ENCODE assay signal across 8 cellular contexts in genomic region chr19:55173717-55174409, GRCh38. TPM values are rescaled to one million over a fixed set of nuclear protein-coding genes. Genes with fewer than 3 reads are reported as not detected.
DNase-seq lines count a peak whose midpoint lies in the region; ATAC-seq, FAIRE-seq and TF ChIP-seq lines count a peak whose summit lies in the region.

No MANE protein-coding gene starts in this region.

- POLR2A ChIA-PET in CD4-positive, alpha-beta T cell (lab: Charles Lee), result interaction anchor here (0.7 kb wide), 1 partner anchor 14 kb away, joined by 3 read pairs; no protein-coding TSS in a partner anchor

- intact Hi-C loops in CD4-positive, alpha-beta T cell (cut with DNase I, micrococcal nuclease), result loop anchor here in 1 of 2 experiments (10.0 kb wide), 1 partner anchor 81 kb away; the partner anchor contains the start of gene PPP6R1
- intact Hi-C loops in left colon (cut with DNase I, micrococcal nuclease), result no loop called here

- H3K27ac Mint-ChIP-seq in CD4-positive, alpha-beta T cell, result no peak overlapping the region

- no peak overlapping the region for H3K27ac ChIP-seq in CD4-positive, alpha-beta T cell (ENCODE audit: low read depth, low read length)

- FAIRE-seq in HTR-8/SVneo (lab: Jason Lieb, UNC) (peak; percentile 54), D721Med (lab: Jason Lieb, UNC) (no peak)

- peaks cover 77% of the 10 kb centered on the region for H3K27me3 ChIP-seq in CD4-positive, alpha-beta T cell (ENCODE audit: control insufficient read depth, insufficient read depth, low read length)

- H3K27me3 Mint-ChIP-seq in CD4-positive, alpha-beta T cell, result peaks cover 92% of the 10 kb centered on the region

- H3K9me3 Mint-ChIP-seq in CD4-positive, alpha-beta T cell, result no peaks in the 10 kb centered on the region

- H3K9me3 ChIP-seq in CD4-positive, alpha-beta T cell (ENCODE audit: control insufficient read depth, low read length), result no peaks in the 10 kb centered on the region

- no peak for TF ChIP-seq CTCF in CD4-positive, alpha-beta T cell (IDR thresholded peaks at IDR 0.05)
- TF ChIP-seq CTCF in choroid plexus epithelial cell (conservative IDR thresholded peaks at IDR 0.05; ENCODE audit: low read depth, low read length) (peak; percentile 32), D721Med (IDR thresholded peaks at IDR 0.05; ENCODE audit: insufficient read depth, missing control alignments) (no peak)

- peak in 1 of 10 experiments; percentile 4 for DNase-seq in CD4-positive, alpha-beta T cell
- DNase-seq in HTR-8/SVneo (ENCODE audit: insufficient read length, low spot score) (peak; percentile 84), SKM-1 treated with dmso at 0.1 percent for 144 hours (lab: John Stamatoyannopoulos, UW; ENCODE audit: unreplicated experiment) (peak; percentile 32), choroid plexus epithelial cell (ENCODE audit: low read depth) (peak; percentile 59), left colon (peak in 1 of 2 donors; percentile 71), NOMO-1 treated with DMSO at 0.1 percent for 48 hours (lab: John Stamatoyannopoulos, UW; ENCODE audit: unreplicated experiment) (no peak), D721Med (ENCODE audit: insufficient read length, low spot score) (no peak)
- DNase-seq in stimulated activated CD8-positive, alpha-beta memory T cell treated with anti-CD3 and anti-CD28 coated beads, Interleukin-2, amount 100 ng/mL, for 48 hours (ENCODE audit: low read depth in 2 of 2), result peak; percentile 41 to 55

- peak overlapping the region; percentile 48 for H3K4me3 Mint-ChIP-seq in CD4-positive, alpha-beta T cell

- H3K4me3 ChIP-seq in choroid plexus epithelial cell (ENCODE audit: low read depth, low read length), result peak overlapping the region; percentile 53

- H3K36me3 Mint-ChIP-seq in CD4-positive, alpha-beta T cell (ENCODE audit: low read depth), result no peaks in the 10 kb centered on the region

- H3K4me1 Mint-ChIP-seq in CD4-positive, alpha-beta T cell (ENCODE audit: low read depth), result peaks cover 33% of the 10 kb centered on the region

- CTCF ChIA-PET in CD4-positive, alpha-beta T cell (lab: Charles Lee), result no interaction called here

- peak; percentile 61 for ATAC-seq in CD4-positive, alpha-beta T cell (ENCODE audit: poor library complexity)
- ATAC-seq in left colon, result peak; percentile 73

RNA-seq across cellular contexts. Expression of gene SYT5, which starts 6.2 kb away (rescaled TPM):
- total RNA-seq in CD4-positive, alpha-beta T cell, result under 1 TPM; 0.41 to 0.56 TPM
- 1 to 10 TPM in 1 of 2 donors, under 1 TPM in 1; 0.64 to 1.9 TPM for total RNA-seq in left colon

RNA-seq across cellular contexts. Expression of gene DNAAF3, which starts 7.5 kb away (rescaled TPM):
- total RNA-seq in CD4-positive, alpha-beta T cell, result not detected
- 1 to 10 TPM in 1 of 2 donors, under 1 TPM in 1; 0.79 to 2.6 TPM for total RNA-seq in left colon

RNA-seq across cellular contexts. Expression of gene TNNI3, which starts 16.3 kb away (rescaled TPM):
- total RNA-seq in CD4-positive, alpha-beta T cell, result not detected
- 1 to 10 TPM in 1 of 2 donors, not detected in 1; 1.1 TPM for total RNA-seq in left colon

RNA-seq across cellular contexts. Expression of gene TNNT1, which starts 24.9 kb away (rescaled TPM):
- not detected for total RNA-seq in CD4-positive, alpha-beta T cell
- total RNA-seq in left colon, result under 1 TPM; 0.40 to 0.70 TPM

RNA-seq across cellular contexts. Expression of gene PTPRH, which starts 35.4 kb away (rescaled TPM):
- total RNA-seq in CD4-positive, alpha-beta T cell, result not detected
- 100 to 1,000 TPM in 1 of 2 donors, 10 to 100 TPM in 1; 95.7 to 104 TPM for total RNA-seq in left colon

Comparison
In these comparisons a context has a peak if more than half of its experiments do, and no peak if none do; other contexts are left out.
1. DNase-seq: peak in HTR-8/SVneo (single experiment), SKM-1 treated with dmso at 0.1 percent for 144 hours (single experiment), choroid plexus epithelial cell (single experiment) and stimulated activated CD8-positive, alpha-beta memory T cell treated with anti-CD3 and anti-CD28 coated beads, Interleukin-2, amount 100 ng/mL, for 48 hours (2 of 2); none in NOMO-1 treated with DMSO at 0.1 percent for 48 hours (single experiment) and D721Med (single experiment).